Comparison of ENCODE assay signal across 31 cellular contexts in the genomic region with DNA sequence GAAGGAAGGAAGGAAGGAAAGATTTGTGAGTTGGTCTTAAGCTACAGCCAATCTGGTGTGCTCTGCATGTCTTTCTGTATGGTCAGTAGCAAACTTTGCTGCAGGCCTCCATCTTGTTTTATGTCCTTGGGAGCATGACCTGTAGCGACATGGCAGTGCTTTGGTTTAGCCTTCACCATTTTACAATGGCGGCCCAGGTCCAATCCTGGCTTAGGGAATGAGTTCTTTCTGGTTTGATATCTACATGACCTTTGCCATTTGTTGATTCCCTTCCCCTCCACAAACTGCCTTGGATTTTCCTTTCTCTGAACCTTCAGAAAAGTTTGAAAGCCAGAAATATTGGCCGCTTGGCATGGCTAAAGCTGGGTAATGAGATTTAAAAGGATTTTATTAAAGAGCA. TPM values are rescaled to one million over a fixed set of nuclear protein-coding genes. Genes with fewer than 3 reads are reported as not detected.
"Had no signal": no experiment of that assay in that cellular context is flagged by ENCODE, and none has a peak within 500 bp of the region (broad histone marks: within the 10 kb centered on the region; RNA-seq: fewer than 3 reads in every experiment).

No MANE protein-coding gene starts in this region.

- DNase-seq: activated B cell treated with CpG ODN at 0.5 μM for 24 hours; activated CD4-positive, alpha-beta T cell treated with anti-CD3 and anti-CD28 coated beads for 48 hours; activated CD4-positive, alpha-beta T cell treated with anti-CD3 and anti-CD28 coated beads, Interleukin-2, amount 50 U/mL, for 1 hour; activated CD4-positive, alpha-beta T cell treated with anti-CD3 and anti-CD28 coated beads, Interleukin-2, amount 50 U/mL, for 48 hours; activated CD8-positive, alpha-beta memory T cell treated with anti-CD3 and anti-CD28 coated beads for 24 hours; activated CD8-positive, alpha-beta T cell treated with anti-CD3 and anti-CD28 coated beads for 36 hours; activated gamma-delta T cell treated with Interleukin-2 at 50 U/mL for 16 hours; activated naive CD4-positive, alpha-beta T cell treated with anti-CD3 and anti-CD28 coated beads, Interleukin-2, amount 50 U/mL, for 16 hours; activated naive CD4-positive, alpha-beta T cell treated with Interleukin-2 at 50 U/mL for 16 hours; activated T-cell treated with anti-CD3 and anti-CD28 coated beads, Interleukin-2, amount 50 U/mL, for 4 hours; amniotic stem cell; anterior cingulate cortex; brain microvascular endothelial cell; dorsolateral prefrontal cortex; effector memory CD4-positive, alpha-beta T cell; endodermal cell; foreskin keratinocyte; gastrocnemius medialis; glutamatergic neuron; heart left ventricle had no signal

- ATAC-seq: activated CD4-positive, CD25-positive, alpha-beta regulatory T cell treated with anti-CD3 and anti-CD28 coated beads, Interleukin-2, amount 50 U/mL, for 24 hours; activated CD8-positive, alpha-beta T cell treated with anti-CD3 and anti-CD28 coated beads for 36 hours; activated T-cell treated with anti-CD3 and anti-CD28 coated beads, Interleukin-2, amount 50 U/mL, for 4 hours; esophagus mucosa; foreskin keratinocyte; gastrocnemius medialis; heart left ventricle had no signal

- H3K27ac ChIP-seq: brain microvascular endothelial cell, coronary artery, dorsolateral prefrontal cortex, foreskin keratinocyte, gastrocnemius medialis, heart left ventricle, hepatocyte had no signal

- H3K4me1 ChIP-seq: foreskin keratinocyte, gastrocnemius medialis, heart left ventricle had no signal

- H3K36me3 ChIP-seq: brain microvascular endothelial cell, gastrocnemius medialis, heart left ventricle had no signal

- H3K4me3 ChIP-seq: coronary artery, dorsolateral prefrontal cortex, gastrocnemius medialis, heart left ventricle, hepatocyte had no signal

- H3K27me3 ChIP-seq: foreskin keratinocyte, hepatocyte had no signal

RNA-seq across cellular contexts. Expression of gene TSPEAR, which starts 30.5 kb away (rescaled TPM):
- total RNA-seq: activated B cell treated with CpG ODN at 0.5 μM for 24 hours; activated CD8-positive, alpha-beta T cell treated with anti-CD3 and anti-CD28 coated beads for 36 hours; activated T-cell treated with anti-CD3 and anti-CD28 coated beads, Interleukin-2, amount 50 U/mL, for 4 hours; activated T-helper 2 cell treated with anti-CD3 and anti-CD28 coated beads, Interferon-gamma antibody, Interleukin-2, Interleukin-4, amounts not matched to agents 10 μg/mL and 5 μg/mL and 100 μg/mL, durations not matched to agents 14 hours and 24 hours and 36 hours; astrocyte; bronchial epithelial cell; cardiac septum; epithelial cell of proximal tubule; foreskin keratinocyte; gastrocnemius medialis; hepatocyte; T-helper 1 cell treated with Interleukin-12 subunit alpha and Interleukin-12 subunit beta and Interleukin-4 antibody, amounts not matched to agents 30 ng/mL and 1 ng/mL, for 36 hours had no signal

RNA-seq across cellular contexts. Expression of gene KRTAP10-12, which starts 44.9 kb away (rescaled TPM):
- total RNA-seq: activated B cell treated with CpG ODN at 0.5 μM for 24 hours; activated CD8-positive, alpha-beta T cell treated with anti-CD3 and anti-CD28 coated beads for 36 hours; activated T-cell treated with anti-CD3 and anti-CD28 coated beads, Interleukin-2, amount 50 U/mL, for 4 hours; activated T-helper 2 cell treated with anti-CD3 and anti-CD28 coated beads, Interferon-gamma antibody, Interleukin-2, Interleukin-4, amounts not matched to agents 10 μg/mL and 5 μg/mL and 100 μg/mL, durations not matched to agents 14 hours and 24 hours and 36 hours; astrocyte; bronchial epithelial cell; cardiac septum; cerebellum; dorsolateral prefrontal cortex; endodermal cell; epithelial cell of proximal tubule; esophagus mucosa; foreskin keratinocyte; gastrocnemius medialis; heart left ventricle; hepatocyte; T-helper 1 cell treated with Interleukin-12 subunit alpha and Interleukin-12 subunit beta and Interleukin-4 antibody, amounts not matched to agents 30 ng/mL and 1 ng/mL, for 36 hours had no signal

RNA-seq across cellular contexts. Expression of gene KRTAP12-1, which starts 60.0 kb away (rescaled TPM):
- total RNA-seq: activated B cell treated with CpG ODN at 0.5 μM for 24 hours; activated CD8-positive, alpha-beta T cell treated with anti-CD3 and anti-CD28 coated beads for 36 hours; activated T-cell treated with anti-CD3 and anti-CD28 coated beads, Interleukin-2, amount 50 U/mL, for 4 hours; activated T-helper 2 cell treated with anti-CD3 and anti-CD28 coated beads, Interferon-gamma antibody, Interleukin-2, Interleukin-4, amounts not matched to agents 10 μg/mL and 5 μg/mL and 100 μg/mL, durations not matched to agents 14 hours and 24 hours and 36 hours; astrocyte; bronchial epithelial cell; cardiac septum; cerebellum; endodermal cell; epithelial cell of proximal tubule; esophagus mucosa; foreskin keratinocyte; gastrocnemius medialis; heart left ventricle; hepatocyte; T-helper 1 cell treated with Interleukin-12 subunit alpha and Interleukin-12 subunit beta and Interleukin-4 antibody, amounts not matched to agents 30 ng/mL and 1 ng/mL, for 36 hours had no signal
